ENCODE assay signal across 8 cellular contexts in genomic region chr15:40274350-40275274, GRCh38. TPM values are rescaled to one million over a fixed set of nuclear protein-coding genes. Genes with fewer than 3 reads are reported as not detected.
DNase-seq lines count a peak whose midpoint lies in the region; ATAC-seq and TF ChIP-seq lines count a peak whose summit lies in the region.
"Had no signal": no experiment of that assay in that cellular context is flagged by ENCODE, and none has a peak within 500 bp of the region (broad histone marks: within the 10 kb centered on the region; RNA-seq: fewer than 3 reads in every experiment).

No MANE protein-coding gene starts in this region.

- no peak overlapping the region for H3K27ac Mint-ChIP-seq in activated naive CD8-positive, alpha-beta T cell treated with anti-CD3 and anti-CD28 coated beads, Interleukin-2, amount 10 ng/mL, durations not matched to agents 7 days and 5 days

- peaks cover 6% of the 10 kb centered on the region for H3K4me1 Mint-ChIP-seq in activated naive CD8-positive, alpha-beta T cell treated with anti-CD3 and anti-CD28 coated beads, Interleukin-2, amount 10 ng/mL, durations not matched to agents 7 days and 5 days

- H3K36me3 Mint-ChIP-seq in activated naive CD8-positive, alpha-beta T cell treated with anti-CD3 and anti-CD28 coated beads, Interleukin-2, amount 10 ng/mL, durations not matched to agents 7 days and 5 days, result no peaks in the 10 kb centered on the region

- peaks cover 26% of the 10 kb centered on the region for H3K27me3 Mint-ChIP-seq in activated naive CD8-positive, alpha-beta T cell treated with anti-CD3 and anti-CD28 coated beads, Interleukin-2, amount 10 ng/mL, durations not matched to agents 7 days and 5 days

- no peak overlapping the region for H3K4me3 Mint-ChIP-seq in activated naive CD8-positive, alpha-beta T cell treated with anti-CD3 and anti-CD28 coated beads, Interleukin-2, amount 10 ng/mL, durations not matched to agents 7 days and 5 days

- POLR2A ChIA-PET in activated naive CD8-positive, alpha-beta T cell treated with anti-CD3 and anti-CD28 coated beads, Interleukin-2, amount 10 ng/mL, durations not matched to agents 7 days and 5 days (lab: Charles Lee), result interaction anchor here (0.6 to 2.8 kb wide), 6 partner anchors 33 to 487 kb away, joined by 3 to 8 read pairs (median 4); partner anchors contain the start of gene PLCB2

- TF ChIP-seq CTCF in GM13976 (IDR thresholded peaks at IDR 0.05; ENCODE audit: borderline replicate concordance, control extremely low read depth, extremely low read depth, insufficient read depth, missing control alignments), result peak; percentile 100

- no peak overlapping the region for H3K4me3 ChIP-seq in aorta (ENCODE audit: low read length in 2 of 2)
- H3K4me3 ChIP-seq: skin epidermis had no signal

- no peaks in the 10 kb centered on the region for H3K27me3 ChIP-seq in aorta (ENCODE audit: control insufficient read depth in 1 of 2, insufficient read depth in 2 of 2, low read length in 1 of 2)

- H3K9me3 Mint-ChIP-seq in activated naive CD8-positive, alpha-beta T cell treated with anti-CD3 and anti-CD28 coated beads, Interleukin-2, amount 10 ng/mL, durations not matched to agents 7 days and 5 days, result no peaks in the 10 kb centered on the region

- H3K9me3 ChIP-seq in aorta (ENCODE audit: control insufficient read depth, low read length), result no peaks in the 10 kb centered on the region

- DNase-seq in GM13976 (ENCODE audit: low spot score), result peak; percentile 90
- peak; percentile 51 for DNase-seq in NCI-H1048 (lab: John Stamatoyannopoulos, UW)
- DNase-seq in T follicular helper cell (ENCODE audit: low read depth), result peak; percentile 80
- peak; percentile 92 for DNase-seq in activated naive CD8-positive, alpha-beta T cell treated with anti-CD3 and anti-CD28 coated beads, Interleukin-2, amount 10 ng/mL, durations not matched to agents 7 days and 5 days
- peak; percentile 86 for DNase-seq in Right ventricle myocardium superior
- peak; percentile 32 for DNase-seq in pulmonary artery endothelial cell (ENCODE audit: low read depth, low spot score)
- peak; percentile 88 to 92 for DNase-seq in aorta

- no peaks in the 10 kb centered on the region for H3K36me3 ChIP-seq in aorta (ENCODE audit: control insufficient read depth in 1 of 2, insufficient read depth in 2 of 2, low read length in 1 of 2)

- intact Hi-C loops in Right ventricle myocardium superior (cut with DNase I) (loop anchor here (2.0 to 5.0 kb wide), 2 partner anchors 56 to 227 kb away; no protein-coding TSS in a partner anchor), aorta (cut with DNase I) (loop anchor here (1.0 to 5.0 kb wide), 7 partner anchors 35 to 230 kb away; partner anchors contain the start of genes CCDC9B (in 1 of the 2) and PAK6 (in 1 of the 2))

- H3K4me1 ChIP-seq in aorta (ENCODE audit: control insufficient read depth in 1 of 2, insufficient read depth in 2 of 2, low read length in 2 of 2), result no peaks in the 10 kb centered on the region

- in situ Hi-C loops in GM13976 (cut with MboI; ENCODE audit: low sequenced_read_pairs, unreplicated experiment), result loop anchor here (5.0 to 25.0 kb wide), 3 partner anchors 52 to 487 kb away; partner anchors contain the start of gene FSIP1

- ATAC-seq in activated naive CD8-positive, alpha-beta T cell treated with anti-CD3 and anti-CD28 coated beads, Interleukin-2, amount 10 ng/mL, durations not matched to agents 7 days and 5 days (ENCODE audit: low read depth), result peak; percentile 57
- ATAC-seq in Right ventricle myocardium superior (ENCODE audit: poor library complexity), result peak; percentile 70
- ATAC-seq in aorta (ENCODE audit: low FRiP score), result peak; percentile 78

- 58 to 62% methylated on average over 26 of the region's 26 CpGs for WGBS in aorta, 2 donors

- H3K27ac ChIP-seq in aorta (ENCODE audit: low read depth in 1 of 2, low read length in 2 of 2), result no peak overlapping the region
- H3K27ac ChIP-seq: skin epidermis had no signal

RNA-seq across cellular contexts. Expression of gene ANKRD63, which starts 8.3 kb away (rescaled TPM):
- total RNA-seq in activated naive CD8-positive, alpha-beta T cell treated with anti-CD3 and anti-CD28 coated beads, Interleukin-2, amount 10 ng/mL, durations not matched to agents 7 days and 5 days, result under 1 TPM in 1 of 2 experiments, not detected in 1; 0.26 TPM
- total RNA-seq in Right ventricle myocardium superior, result 0.65 TPM
- total RNA-seq in pulmonary artery endothelial cell, result 0.20 TPM in 1 of 2 replicates, not detected in the other
- not detected for total RNA-seq in aorta
- polyA plus RNA-seq in aorta, result not detected

RNA-seq across cellular contexts. Expression of gene PLCB2, which starts 33.1 kb away (rescaled TPM):
- 100 to 1,000 TPM; 173 to 174 TPM for total RNA-seq in activated naive CD8-positive, alpha-beta T cell treated with anti-CD3 and anti-CD28 coated beads, Interleukin-2, amount 10 ng/mL, durations not matched to agents 7 days and 5 days
- total RNA-seq in Right ventricle myocardium superior (7.7 TPM), pulmonary artery endothelial cell (0.56 and 7.1 TPM in 2 replicates), aorta (10 to 100 TPM; 23.6 to 55.8 TPM)
- polyA plus RNA-seq in aorta, result 1 to 10 TPM; 5.8 to 7.2 TPM

RNA-seq across cellular contexts. Expression of gene PAK6, which starts 35.7 kb away (rescaled TPM):
- total RNA-seq in activated naive CD8-positive, alpha-beta T cell treated with anti-CD3 and anti-CD28 coated beads, Interleukin-2, amount 10 ng/mL, durations not matched to agents 7 days and 5 days, result 1 to 10 TPM in 1 of 2 experiments, under 1 TPM in 1; 0.91 to 1.3 TPM
- total RNA-seq in Right ventricle myocardium superior (9.7 TPM), pulmonary artery endothelial cell (not detected in 2 replicates), aorta (under 1 TPM; 0.81 to 0.91 TPM)
- polyA plus RNA-seq in aorta, result not detected

RNA-seq across cellular contexts. Expression of gene INAFM2, which starts 48.9 kb away (rescaled TPM):
- total RNA-seq in activated naive CD8-positive, alpha-beta T cell treated with anti-CD3 and anti-CD28 coated beads, Interleukin-2, amount 10 ng/mL, durations not matched to agents 7 days and 5 days, result 1 to 10 TPM; 8.8 to 9.4 TPM
- total RNA-seq in Right ventricle myocardium superior (56.2 TPM), pulmonary artery endothelial cell (20.6 and 28.3 TPM in 2 replicates), aorta (10 to 100 TPM; 59.4 to 70.0 TPM)
- polyA plus RNA-seq in aorta, result 10 to 100 TPM; 26.0 to 53.6 TPM

Comparison
In these comparisons a context has a peak if more than half of its experiments do, and no peak if none do; other contexts are left out.
1. DNase-seq: peak in every context shown above with its lines; median percentile 92 in activated naive CD8-positive, alpha-beta T cell treated with anti-CD3 and anti-CD28 coated beads, Interleukin-2, amount 10 ng/mL, durations not matched to agents 7 days and 5 days; 90 in GM13976; 90 in aorta; 86 in Right ventricle myocardium superior; 80 in T follicular helper cell; 51 in NCI-H1048; 32 in pulmonary artery endothelial cell.